1 cellular context compared by ENCODE assay signal in genomic region chr2:219001100-219001576, GRCh38.
TF ChIP-seq lines count a peak whose summit lies in the region.

No MANE protein-coding gene starts in this region.

TF ChIP-seq in endothelial cell of umbilical vein, 7 proteins besides CTCF, POLR2A, EP300 and RAD21:
- no peak for TF ChIP-seq FOS (IDR thresholded peaks at IDR 0.05; ENCODE audit: borderline replicate concordance, insufficient read depth, low read length)
- TF ChIP-seq EZH2 (IDR thresholded peaks at IDR 0.05; ENCODE audit: borderline replicate concordance, low read depth, low read length, severe bottlenecking) = peak; percentile 87
TF ChIP-seq in endothelial cell of umbilical vein: peak in this region for 1.
